Comparison of ENCODE assay signal across 12 cellular contexts in genomic region chr14:94077823-94078222, GRCh38. TPM values are rescaled to one million over a fixed set of nuclear protein-coding genes. Genes with fewer than 3 reads are reported as not detected.
DNase-seq lines count a peak whose midpoint lies in the region; ATAC-seq and TF ChIP-seq lines count a peak whose summit lies in the region.
"Had no signal": no experiment of that assay in that cellular context is flagged by ENCODE, and none has a peak within 500 bp of the region (broad histone marks: within the 10 kb centered on the region; RNA-seq: fewer than 3 reads in every experiment).

No MANE protein-coding gene starts in this region.

- peaks cover 20 to 23% of the 10 kb centered on the region in 2 experiments for H3K9me3 ChIP-seq in CD4-positive, CD25-positive, alpha-beta regulatory T cell (ENCODE audit: control insufficient read depth in 2 of 2, low read length in 2 of 2)
- H3K9me3 ChIP-seq in Loucy (ENCODE audit: insufficient read depth, low read depth, low read length) (peaks cover 13% of the 10 kb centered on the region; the same call in 1 of the 2 replicates), neural cell (ENCODE audit: low read length) (no peaks in the 10 kb centered on the region)

- TF ChIP-seq RAD21 in neural cell (conservative IDR thresholded peaks at IDR 0.05): no peak

- H2AFZ ChIP-seq in Loucy (ENCODE audit: low read length) (no peak overlapping the region), neural cell (ENCODE audit: low read depth, low read length) (no peak overlapping the region)

- H3K9me3 Mint-ChIP-seq in CD4-positive, CD25-positive, alpha-beta regulatory T cell: peaks cover 0 to 15% (median 7%) of the 10 kb centered on the region in 7 donors

- H3K79me2 ChIP-seq in Loucy (ENCODE audit: insufficient read depth, low read length) (peaks cover 94% of the 10 kb centered on the region), neural cell (replicated peaks; ENCODE audit: insufficient read depth, low read length) (peaks cover 84% of the 10 kb centered on the region)

- peaks cover 46% of the 10 kb centered on the region for H3K36me3 ChIP-seq in CD4-positive, CD25-positive, alpha-beta regulatory T cell (ENCODE audit: control insufficient read depth, insufficient read depth, low read length)
- H3K36me3 ChIP-seq in Loucy (ENCODE audit: insufficient read depth, low read length): peaks cover 5% of the 10 kb centered on the region; the same call in 1 of the 2 replicates
- H3K36me3 ChIP-seq in neural cell (ENCODE audit: insufficient read depth, low read length): peaks cover 15% of the 10 kb centered on the region

- H3K27ac ChIP-seq in CD4-positive, CD25-positive, alpha-beta regulatory T cell (ENCODE audit: insufficient read depth, low read length, poor library complexity, severe bottlenecking): no peak overlapping the region
- H3K27ac ChIP-seq in dorsolateral prefrontal cortex (no peak overlapping the region), neural cell (ENCODE audit: low read length) (no peak overlapping the region)
- H3K27ac ChIP-seq: SJSA1 had no signal

- H3K4me1 Mint-ChIP-seq in CD4-positive, CD25-positive, alpha-beta regulatory T cell: peaks cover 44 to 68% (median 54%) of the 10 kb centered on the region in 4 donors

- H3K27me3 Mint-ChIP-seq in CD4-positive, CD25-positive, alpha-beta regulatory T cell: peaks cover 6% of the 10 kb centered on the region

- TF ChIP-seq CTCF in Loucy (conservative IDR thresholded peaks at IDR 0.05; ENCODE audit: low read length): no peak
- no peak for TF ChIP-seq CTCF in dorsolateral prefrontal cortex (IDR thresholded peaks at IDR 0.05 in 54 of 56, conservative IDR thresholded peaks at IDR 0.05 in 2 of 56; ENCODE audit: low read depth in 1 of 56, partially characterized antibody in 56 of 56)
- no peak for TF ChIP-seq CTCF in neural cell (IDR thresholded peaks at IDR 0.05; ENCODE audit: poor library complexity, severe bottlenecking)

- peak overlapping the region in 1 of 3 donors; percentile 99 for H3K27ac Mint-ChIP-seq in CD4-positive, CD25-positive, alpha-beta regulatory T cell

- intact Hi-C loops in dorsolateral prefrontal cortex (cut with DNase I): no loop called here

- peak overlapping the region; percentile 96 for H3K9ac ChIP-seq in Loucy (ENCODE audit: low read depth, low read length, poor library complexity, severe bottlenecking)
- no peak overlapping the region for H3K9ac ChIP-seq in neural cell (ENCODE audit: low read length)

- H3K36me3 Mint-ChIP-seq in CD4-positive, CD25-positive, alpha-beta regulatory T cell: peaks cover 45% of the 10 kb centered on the region

- H3K27me3 ChIP-seq in CD4-positive, CD25-positive, alpha-beta regulatory T cell (ENCODE audit: control insufficient read depth, insufficient read depth, low read length): no peaks in the 10 kb centered on the region
- no peaks in the 10 kb centered on the region for H3K27me3 ChIP-seq in Loucy (ENCODE audit: insufficient read depth, low read length, poor library complexity, severe bottlenecking)
- no peaks in the 10 kb centered on the region for H3K27me3 ChIP-seq in dorsolateral prefrontal cortex
- H3K27me3 ChIP-seq in neural cell (ENCODE audit: insufficient read depth, low read depth, low read length): no peaks in the 10 kb centered on the region
- H3K27me3 ChIP-seq: SJSA1 had no signal

- no peaks in the 10 kb centered on the region for H3F3A ChIP-seq in Loucy (ENCODE audit: low read depth)
- H3F3A ChIP-seq in neural cell (ENCODE audit: insufficient read depth, low read length, poor library complexity, severe bottlenecking): no peaks in the 10 kb centered on the region

- H3K4me2 ChIP-seq in Loucy (ENCODE audit: low read depth, low read length, poor library complexity, severe bottlenecking) (peak overlapping the region; percentile 85), neural cell (ENCODE audit: low read length) (peak overlapping the region; percentile 50)

- H3K4me3 Mint-ChIP-seq in CD4-positive, CD25-positive, alpha-beta regulatory T cell: peak overlapping the region; percentile 95 to 100 (median 98)

- ATAC-seq in CD4-positive, CD25-positive, alpha-beta regulatory T cell (ENCODE audit: low read depth in 2 of 2): no peak
- ATAC-seq in HG02884 (IDR thresholded peaks at IDR 0.05; ENCODE audit: unreplicated experiment): no peak

- H3K4me1 ChIP-seq in CD4-positive, CD25-positive, alpha-beta regulatory T cell (ENCODE audit: control insufficient read depth, insufficient read depth, low read length, poor library complexity, severe bottlenecking): peaks cover 32% of the 10 kb centered on the region
- peaks cover 49% of the 10 kb centered on the region for H3K4me1 ChIP-seq in Loucy (ENCODE audit: insufficient read depth, low read length, poor library complexity, severe bottlenecking)

- no peak for DNase-seq in CD4-positive, CD25-positive, alpha-beta regulatory T cell
- DNase-seq in dorsolateral prefrontal cortex (no peak), NCI-H748 treated with DMSO at 0.1 percent for 48 hours (lab: John Stamatoyannopoulos, UW) (no peak), HUDEP-2 (lab: John Stamatoyannopoulos, UW; ENCODE audit: unreplicated experiment in 76 of 76) (no peak)
- DNase-seq in activated effector memory CD4-positive, alpha-beta T cell treated with Interleukin-2 at 50 U/mL for 16 hours: no peak
- DNase-seq: DMS 273 treated with DMSO at 0.1 percent for 48 hours; effector CD4-positive, alpha-beta T cell; NCI-H226 had no signal

- peak overlapping the region; percentile 96 for H3K4me3 ChIP-seq in CD4-positive, CD25-positive, alpha-beta regulatory T cell (ENCODE audit: low read depth, low read length)
- H3K4me3 ChIP-seq in Loucy (ENCODE audit: low read length, poor library complexity, severe bottlenecking): peak overlapping the region; percentile 88
- peak overlapping the region; percentile 74 to 99 (median 95) for H3K4me3 ChIP-seq in dorsolateral prefrontal cortex
- H3K4me3 ChIP-seq in neural cell (ENCODE audit: low read length): peak overlapping the region; percentile 91
- H3K4me3 ChIP-seq: SJSA1 had no signal

- H3K9me2 ChIP-seq in Loucy (replicated peaks; ENCODE audit: low read depth, low read length): no peaks in the 10 kb centered on the region
- H3K9me2 ChIP-seq in neural cell (ENCODE audit: insufficient read depth, low read length): no peaks in the 10 kb centered on the region

- TF ChIP-seq EP300 in neural cell (conservative IDR thresholded peaks at IDR 0.05; ENCODE audit: poor library complexity, severe bottlenecking): no peak

- peaks cover 54% of the 10 kb centered on the region for H4K20me1 ChIP-seq in Loucy (ENCODE audit: insufficient read depth, low read length, poor library complexity, severe bottlenecking)
- no peaks in the 10 kb centered on the region for H4K20me1 ChIP-seq in neural cell (ENCODE audit: insufficient read depth)

TF ChIP-seq in neural cell, 6 proteins besides CTCF, POLR2A, EP300 and RAD21 (continues in another document):
- no peak for TF ChIP-seq TAF1 (IDR thresholded peaks at IDR 0.05; ENCODE audit: low read depth)
- TF ChIP-seq EZH2 (IDR thresholded peaks at IDR 0.05; ENCODE audit: borderline replicate concordance, insufficient read depth, low read length, poor library complexity, severe bottlenecking): no peak

RNA-seq across cellular contexts. Expression of gene DDX24, which starts 3.2 kb away (rescaled TPM):
- total RNA-seq in CD4-positive, CD25-positive, alpha-beta regulatory T cell: 518 TPM
- 100 to 1,000 TPM; 221 to 279 (median 244) TPM for polyA plus RNA-seq in CD4-positive, CD25-positive, alpha-beta regulatory T cell
- 100 to 1,000 TPM; 170 to 541 (median 413) TPM for total RNA-seq in dorsolateral prefrontal cortex
- polyA plus RNA-seq in neural cell: 158 and 177 TPM in 2 replicates
- 168 and 198 TPM in 2 replicates for polyA minus RNA-seq in neural cell

RNA-seq across cellular contexts. Expression of gene IFI27L1, which starts 3.3 kb away (rescaled TPM):
- 12.0 TPM for total RNA-seq in CD4-positive, CD25-positive, alpha-beta regulatory T cell
- polyA plus RNA-seq in CD4-positive, CD25-positive, alpha-beta regulatory T cell: 10 to 100 TPM in 2 of 4 donors, 1 to 10 TPM in 2; 5.8 to 11.2 (median 9.9) TPM
- 10 to 100 TPM; 13.3 to 47.8 (median 25.5) TPM for total RNA-seq in dorsolateral prefrontal cortex
- polyA plus RNA-seq in neural cell: 37.9 and 45.6 TPM in 2 replicates
- 9.6 and 10.5 TPM in 2 replicates for polyA minus RNA-seq in neural cell

RNA-seq across cellular contexts. Expression of gene IFI27, which starts 32.7 kb away (rescaled TPM):
- total RNA-seq in CD4-positive, CD25-positive, alpha-beta regulatory T cell: 2.9 TPM
- 10 to 100 TPM in 1 of 4 donors, 1 to 10 TPM in 2, under 1 TPM in 1; 0.71 to 13.1 (median 1.9) TPM for polyA plus RNA-seq in CD4-positive, CD25-positive, alpha-beta regulatory T cell
- total RNA-seq in dorsolateral prefrontal cortex: 100 to 1,000 TPM in 12 of 120 experiments, 10 to 100 TPM in 108; 23.6 to 180 (median 60.5) TPM
- 2.2 and 5.6 TPM in 2 replicates for polyA plus RNA-seq in neural cell
- 0.35 and 2.2 TPM in 2 replicates for polyA minus RNA-seq in neural cell

RNA-seq across cellular contexts. Expression of gene IFI27L2, which starts 51.6 kb away (rescaled TPM):
- total RNA-seq in CD4-positive, CD25-positive, alpha-beta regulatory T cell: 27.5 TPM
- polyA plus RNA-seq in CD4-positive, CD25-positive, alpha-beta regulatory T cell: 10 to 100 TPM; 59.1 to 90.9 (median 75.9) TPM
- 100 to 1,000 TPM in 1 of 120 experiments, 10 to 100 TPM in 119; 39.5 to 131 (median 61.8) TPM for total RNA-seq in dorsolateral prefrontal cortex
- polyA plus RNA-seq in neural cell: 15.3 and 23.7 TPM in 2 replicates
- polyA minus RNA-seq in neural cell: 2.2 TPM in 2 replicates

RNA-seq across cellular contexts. Expression of gene OTUB2, which starts 51.7 kb away (rescaled TPM):
- 0.25 TPM for total RNA-seq in CD4-positive, CD25-positive, alpha-beta regulatory T cell
- under 1 TPM in 3 of 4 donors, not detected in 1; 0.33 to 0.46 (median 0.41) TPM for polyA plus RNA-seq in CD4-positive, CD25-positive, alpha-beta regulatory T cell
- 1 to 10 TPM in 117 of 120 experiments, under 1 TPM in 3; 0.49 to 4.7 (median 2.3) TPM for total RNA-seq in dorsolateral prefrontal cortex
- polyA plus RNA-seq in neural cell: 2.5 and 2.8 TPM in 2 replicates
- 8.7 and 9.3 TPM in 2 replicates for polyA minus RNA-seq in neural cell
